In genomic region chr14:42673963-42674362, GRCh38 we compare ENCODE assay signal across 35 cellular contexts.
DNase-seq lines count a peak whose midpoint lies in the region; ATAC-seq and TF ChIP-seq lines count a peak whose summit lies in the region.
"Had no signal": no experiment of that assay in that cellular context is flagged by ENCODE, and none has a peak within 500 bp of the region (broad histone marks: within the 10 kb centered on the region; RNA-seq: fewer than 3 reads in every experiment).

No MANE protein-coding gene starts in this region.

- H3K23me2 ChIP-seq in H9 (ENCODE audit: insufficient read length, low read depth, low read length, poor library complexity, severe bottlenecking): no peaks in the 10 kb centered on the region

- no peak overlapping the region for H3K4me2 ChIP-seq in Karpas-422 (ENCODE audit: low read depth, low read length, poor library complexity, severe bottlenecking)
- H3K4me2 ChIP-seq in smooth muscle cell: no peak overlapping the region
- H3K4me2 ChIP-seq in H9 (ENCODE audit: insufficient read depth, insufficient read length, low read length): no peak overlapping the region
- H3K4me2 ChIP-seq: A549; BLaER1; BLaER1 treated with 17β-estradiol and CSF1 and Interleukin-3, amounts not matched to agents 10 nM and 100 nM had no signal

- no peak for TF ChIP-seq CTCF in fibroblast of mammary gland (conservative IDR thresholded peaks at IDR 0.05; ENCODE audit: control insufficient read depth, insufficient read depth, low read depth, low read length)
- no peak for TF ChIP-seq CTCF in spleen (IDR thresholded peaks at IDR 0.05 in 8 of 11, conservative IDR thresholded peaks at IDR 0.05 in 3 of 11)
- TF ChIP-seq CTCF in smooth muscle cell (IDR thresholded peaks at IDR 0.05; ENCODE audit: borderline replicate concordance, insufficient read depth, poor library complexity, severe bottlenecking): no peak
- TF ChIP-seq CTCF in H9 (conservative IDR thresholded peaks at IDR 0.05): no peak

- H2BK120ac ChIP-seq in H9 (ENCODE audit: low read depth, low read length, poor library complexity, severe bottlenecking): no peak overlapping the region

- no peaks in the 10 kb centered on the region for H3K27me3 ChIP-seq in Karpas-422 (ENCODE audit: low read length)
- H3K27me3 ChIP-seq in spleen (replicated peaks in 1 of 7): no peaks in the 10 kb centered on the region
- H3K27me3 ChIP-seq in aorta (ENCODE audit: control insufficient read depth in 1 of 2, insufficient read depth in 2 of 2, low read length in 1 of 2): no peaks in the 10 kb centered on the region
- no peaks in the 10 kb centered on the region for H3K27me3 ChIP-seq in smooth muscle cell (ENCODE audit: low read depth)
- no peaks in the 10 kb centered on the region for H3K27me3 ChIP-seq in H9 (ENCODE audit: insufficient read depth, low read length)
- H3K27me3 ChIP-seq: BE2C; BLaER1; BLaER1 treated with 17β-estradiol and CSF1 and Interleukin-3, amounts not matched to agents 10 nM and 100 nM had no signal

- H3K56ac ChIP-seq in H9 (ENCODE audit: insufficient read length, low read depth, low read length): no peak overlapping the region

- no peaks in the 10 kb centered on the region; the same call in 1 of the 2 replicates for H3K9me3 ChIP-seq in Karpas-422 (ENCODE audit: low read length)
- H3K9me3 ChIP-seq in spleen: peaks cover 0 to 5% (median 0%) of the 10 kb centered on the region in 8 donors
- H3K9me3 ChIP-seq in aorta (ENCODE audit: control insufficient read depth, low read length): no peaks in the 10 kb centered on the region
- H3K9me3 ChIP-seq in smooth muscle cell (replicated peaks; ENCODE audit: low read depth): no peaks in the 10 kb centered on the region
- no peaks in the 10 kb centered on the region for H3K9me3 ChIP-seq in H9 (ENCODE audit: control insufficient read depth, low read depth, low read length)
- H3K9me3 ChIP-seq: A549; BE2C; BLaER1; BLaER1 treated with 17β-estradiol and CSF1 and Interleukin-3, amounts not matched to agents 10 nM and 100 nM; Caco-2 had no signal

- ATAC-seq in aorta (ENCODE audit: low FRiP score): peak; percentile 33
- no peak for ATAC-seq in HG03025 (IDR thresholded peaks at IDR 0.05; ENCODE audit: low FRiP score, unreplicated experiment)
- ATAC-seq: A549; CD8-positive, alpha-beta T cell had no signal

- no peak overlapping the region for H2AK5ac ChIP-seq in H9 (ENCODE audit: insufficient read length, low read length)

- H3K79me1 ChIP-seq in H9 (ENCODE audit: insufficient read depth, low read depth, low read length, poor library complexity, severe bottlenecking): no peaks in the 10 kb centered on the region

- no peak overlapping the region for H3K27ac Mint-ChIP-seq in H9
- H3K27ac Mint-ChIP-seq: B cell; CD14-positive monocyte; CD4-positive, alpha-beta memory T cell; CD4-positive, alpha-beta T cell; CD4-positive, CD25-positive, alpha-beta regulatory T cell; CD8-positive, alpha-beta memory T cell; CD8-positive, alpha-beta T cell had no signal

- H4K5ac ChIP-seq in H9 (ENCODE audit: insufficient read length, low read depth, low read length): no peak overlapping the region

- no peak overlapping the region for H3K14ac ChIP-seq in H9 (ENCODE audit: insufficient read depth, low read length)

- H2BK15ac ChIP-seq in H9 (ENCODE audit: low read depth, low read length): no peak overlapping the region

- H3K79me2 ChIP-seq in Karpas-422 (ENCODE audit: low read length): no peaks in the 10 kb centered on the region
- no peaks in the 10 kb centered on the region for H3K79me2 ChIP-seq in smooth muscle cell (ENCODE audit: low read depth)
- no peaks in the 10 kb centered on the region for H3K79me2 ChIP-seq in H9 (ENCODE audit: insufficient read depth, low read length)

- no peak for TF ChIP-seq POLR2A in spleen (IDR thresholded peaks at IDR 0.05)

- no peak overlapping the region for H2BK5ac ChIP-seq in H9 (ENCODE audit: insufficient read length, low read length)

- H4K8ac ChIP-seq in H9 (replicated peaks; ENCODE audit: insufficient read length, low read depth, low read length): no peak overlapping the region

- H4K20me1 ChIP-seq in Karpas-422 (ENCODE audit: insufficient read depth, low read depth, low read length) (no peaks in the 10 kb centered on the region), smooth muscle cell (ENCODE audit: low read depth) (no peaks in the 10 kb centered on the region), H9 (ENCODE audit: control insufficient read depth, insufficient read depth, insufficient read length) (no peaks in the 10 kb centered on the region)
- H4K20me1 ChIP-seq: BLaER1; BLaER1 treated with 17β-estradiol and CSF1 and Interleukin-3, amounts not matched to agents 10 nM and 100 nM had no signal

- H3K27ac ChIP-seq in Karpas-422 (ENCODE audit: low read length) (no peak overlapping the region), spleen (no peak overlapping the region), aorta (ENCODE audit: low read depth in 1 of 2, low read length in 2 of 2) (no peak overlapping the region), smooth muscle cell (ENCODE audit: low read depth) (no peak overlapping the region), H9 (ENCODE audit: insufficient read length, low read depth, low read length) (no peak overlapping the region)
- H3K27ac ChIP-seq: 22Rv1; A549; BLaER1; BLaER1 treated with 17β-estradiol and CSF1 and Interleukin-3, amounts not matched to agents 10 nM and 100 nM; C4-2B had no signal

- no peak overlapping the region for H2BK20ac ChIP-seq in H9 (ENCODE audit: low read depth, low read length, poor library complexity, severe bottlenecking)

- no peak overlapping the region for H3K4ac ChIP-seq in H9 (ENCODE audit: low read depth, low read length)

- 0 out of 2 replicates have a peak overlapping the region, but pooled peaks have one; percentile 6 for H2AFZ ChIP-seq in Karpas-422 (ENCODE audit: low read length)
- no peak overlapping the region for H2AFZ ChIP-seq in smooth muscle cell (ENCODE audit: low read depth)
- H2AFZ ChIP-seq in H9 (ENCODE audit: low read length): no peak overlapping the region

- H3T11ph ChIP-seq in H9 (ENCODE audit: low read length): no peak overlapping the region

- no peak overlapping the region for H3K9ac ChIP-seq in Karpas-422 (ENCODE audit: low read length)
- H3K9ac ChIP-seq in smooth muscle cell (ENCODE audit: low read depth): no peak overlapping the region
- H3K9ac ChIP-seq in H9 (ENCODE audit: extremely low read depth, insufficient read length, low read length): no peak overlapping the region
- H3K9ac ChIP-seq: BLaER1; BLaER1 treated with 17β-estradiol and CSF1 and Interleukin-3, amounts not matched to agents 10 nM and 100 nM had no signal

- DNase-seq in Karpas-422 (no peak), fibroblast of mammary gland (ENCODE audit: low read depth) (peak; percentile 2), spleen (peak; percentile 56), aorta (no peak), smooth muscle cell (lab: John Stamatoyannopoulos, UW; ENCODE audit: unreplicated experiment) (no peak), activated gamma-delta T cell (lab: John Stamatoyannopoulos, UW) (no peak), H9 (no peak)
- DNase-seq: 8988T; ACHN; AML-193; BE2C; C1 segment of cervical spinal cord; Caco-2; Calu3; CD4-positive, alpha-beta memory T cell; CD4-positive, alpha-beta T cell; CD4-positive, CD25-positive, alpha-beta regulatory T cell; CD8-positive, alpha-beta memory T cell; CD8-positive, alpha-beta T cell; COR-L47; DMS 273 treated with DMSO at 0.1 percent for 48 hours; DMS153; DMS53; DMS79; DMS79 treated with DMSO at 0.1 percent for 48 hours; DND-41; EL had no signal

- H3K9me3 Mint-ChIP-seq in H9: peaks cover 6 to 7% of the 10 kb centered on the region in 2 experiments; a peak in 4 of 5 replicates

- no peaks in the 10 kb centered on the region for H3F3A ChIP-seq in smooth muscle cell (ENCODE audit: low read depth)

- no peaks in the 10 kb centered on the region; the same call in 1 of the 2 replicates for H3K36me3 ChIP-seq in Karpas-422 (ENCODE audit: insufficient read depth, low read length)
- no peaks in the 10 kb centered on the region for H3K36me3 ChIP-seq in spleen
- no peaks in the 10 kb centered on the region for H3K36me3 ChIP-seq in aorta (ENCODE audit: control insufficient read depth in 1 of 2, insufficient read depth in 2 of 2, low read length in 1 of 2)
- no peaks in the 10 kb centered on the region for H3K36me3 ChIP-seq in smooth muscle cell (ENCODE audit: low read depth)
- H3K36me3 ChIP-seq: BE2C; BLaER1; BLaER1 treated with 17β-estradiol and CSF1 and Interleukin-3, amounts not matched to agents 10 nM and 100 nM had no signal

- no peak overlapping the region for H3K4me3 Mint-ChIP-seq in H9
- H3K4me3 Mint-ChIP-seq: B cell; CD14-positive monocyte; CD4-positive, alpha-beta memory T cell; CD4-positive, alpha-beta T cell; CD4-positive, CD25-positive, alpha-beta regulatory T cell; CD8-positive, alpha-beta memory T cell; CD8-positive, alpha-beta T cell had no signal

- H3K18ac ChIP-seq in H9 (ENCODE audit: insufficient read length, low read depth, low read length): no peak overlapping the region

- H3K27me3 Mint-ChIP-seq in H9 (ENCODE audit: low read depth): no peaks in the 10 kb centered on the region
- H3K27me3 Mint-ChIP-seq: B cell; CD4-positive, alpha-beta memory T cell; CD4-positive, alpha-beta T cell; CD4-positive, CD25-positive, alpha-beta regulatory T cell; CD8-positive, alpha-beta memory T cell had no signal

- no peak overlapping the region for H2BK12ac ChIP-seq in H9 (ENCODE audit: insufficient read length, low read depth, low read length)

- peaks cover 4 to 12% (median 7%) of the 10 kb centered on the region in 3 experiments; a peak in 6 of 7 replicates for H3K36me3 Mint-ChIP-seq in H9 (ENCODE audit: insufficient read depth in 1 of 3, low read depth in 3 of 3)
- H3K36me3 Mint-ChIP-seq: CD14-positive monocyte; CD4-positive, alpha-beta memory T cell; CD4-positive, CD25-positive, alpha-beta regulatory T cell; CD8-positive, alpha-beta memory T cell; CD8-positive, alpha-beta T cell had no signal

- no peak overlapping the region for H3K4me3 ChIP-seq in Karpas-422 (ENCODE audit: low read length)
- no peak overlapping the region for H3K4me3 ChIP-seq in fibroblast of mammary gland (ENCODE audit: control insufficient read depth, low read depth, low read length)
- no peak overlapping the region for H3K4me3 ChIP-seq in spleen
- no peak overlapping the region for H3K4me3 ChIP-seq in aorta (ENCODE audit: low read length in 2 of 2)
- no peak overlapping the region for H3K4me3 ChIP-seq in smooth muscle cell
- H3K4me3 ChIP-seq: A549; BLaER1; BLaER1 treated with 17β-estradiol and CSF1 and Interleukin-3, amounts not matched to agents 10 nM and 100 nM had no signal

- H3K4me1 ChIP-seq in Karpas-422 (ENCODE audit: low read length) (peaks cover 6% of the 10 kb centered on the region; the same call in 1 of the 2 replicates), spleen (no peaks in the 10 kb centered on the region), aorta (ENCODE audit: control insufficient read depth in 1 of 2, insufficient read depth in 2 of 2, low read length in 2 of 2) (no peaks in the 10 kb centered on the region), smooth muscle cell (ENCODE audit: low read depth) (no peaks in the 10 kb centered on the region), H9 (ENCODE audit: insufficient read depth, low read length) (no peaks in the 10 kb centered on the region)
- H3K4me1 ChIP-seq: A549; BE2C; BLaER1; BLaER1 treated with 17β-estradiol and CSF1 and Interleukin-3, amounts not matched to agents 10 nM and 100 nM; Caco-2 had no signal

- H4K91ac ChIP-seq in H9 (ENCODE audit: insufficient read length, low read depth, low read length): no peak overlapping the region

- H3K23ac ChIP-seq in H9 (ENCODE audit: insufficient read length, low read depth, low read length): no peak overlapping the region

- intact Hi-C loops in spleen (cut with DNase I; ENCODE audit: low total_unique reads) (no loop called here), aorta (cut with DNase I) (no loop called here)

- H3K4me1 Mint-ChIP-seq in H9: no peaks in the 10 kb centered on the region
- H3K4me1 Mint-ChIP-seq: B cell; CD14-positive monocyte; CD4-positive, alpha-beta memory T cell; CD4-positive, CD25-positive, alpha-beta regulatory T cell; CD8-positive, alpha-beta memory T cell had no signal

- H3K9me2 ChIP-seq in Karpas-422 (replicated peaks; ENCODE audit: insufficient read depth, low read length): no peaks in the 10 kb centered on the region

Comparison
In these comparisons a context has a peak if more than half of its experiments do, and no peak if none do; other contexts are left out.
1. DNase-seq: peak in fibroblast of mammary gland (single experiment) and spleen (single experiment); none in Karpas-422 (single experiment), aorta (0 of 2), smooth muscle cell (single experiment), activated gamma-delta T cell (single experiment) and H9 (single experiment).